Comparison of ENCODE assay signal across 16 cellular contexts in genomic region chr7:148620749-148621372, GRCh38. TPM values are rescaled to one million over a fixed set of nuclear protein-coding genes. Genes with fewer than 3 reads are reported as not detected.
A peak's percentile ranks its signal among the peaks of the same experiment; 100 is the strongest.
DNase-seq lines count a peak whose midpoint lies in the region; ATAC-seq, FAIRE-seq and TF ChIP-seq lines count a peak whose summit lies in the region.
"Had no signal": no experiment of that assay in that cellular context is flagged by ENCODE, and none has a peak within 500 bp of the region (broad histone marks: within the 10 kb centered on the region; RNA-seq: fewer than 3 reads in every experiment).

No MANE protein-coding gene starts in this region.

- no TSS peak for BruUV-seq in K562 (replicated peaks; lab: Mats Ljungman, UMichigan)

- CTCF ChIA-PET in K562 (lab: Yijun Ruan, JAX; ENCODE audit: low intra/inter-chr PET ratio) (interaction anchor here (0.6 kb wide), 1 partner anchor 1228 kb away, joined by 3 read pairs; no protein-coding TSS in a partner anchor), T-cell (lab: Charles Lee) (interaction anchor here in 1 of 2 donors (0.6 kb wide), 1 partner anchor 313 kb away, joined by 3 read pairs; no protein-coding TSS in a partner anchor)

- no peaks in the 10 kb centered on the region for H3K9me3 ChIP-seq in K562 (replicated peaks; ENCODE audit: control insufficient read depth, insufficient read depth, low read depth, low read length)
- H3K9me3 ChIP-seq in gastrocnemius medialis = no peaks in the 10 kb centered on the region
- H3K9me3 ChIP-seq: colonic mucosa, esophagus squamous epithelium had no signal

- H3K27me3 ChIP-seq in K562 (ENCODE audit: control insufficient read depth in 2 of 2, insufficient read depth in 2 of 2, low read length in 2 of 2) (peaks cover 51 to 69% of the 10 kb centered on the region in 2 experiments), gastrocnemius medialis (no peaks in the 10 kb centered on the region)
- H3K27me3 ChIP-seq: colonic mucosa had no signal

- FAIRE-seq in K562 (lab: Jason Lieb, UNC) = no peak

- H3K4me1 ChIP-seq in K562 (replicated peaks in 1 of 2; ENCODE audit: control insufficient read depth in 2 of 2, insufficient read depth in 2 of 2, low read length in 2 of 2) (no peaks in the 10 kb centered on the region; a peak in 1 of 5 replicates), gastrocnemius medialis (peaks cover 22 to 25% of the 10 kb centered on the region in 2 donors)
- H3K4me1 ChIP-seq: colonic mucosa, esophagus squamous epithelium had no signal

- no peak overlapping the region for H3K4me3 Mint-ChIP-seq in T-cell
- H3K4me3 Mint-ChIP-seq: activated T-cell treated with anti-CD3 and anti-CD28 coated beads, Interleukin-2, amount 50 U/mL, for 72 hours had no signal

- H3K9ac ChIP-seq in K562 (ENCODE audit: insufficient read depth in 1 of 2, low read depth in 2 of 2, low read length in 2 of 2) = peak overlapping the region in 1 of 2 experiments; percentile 11; a peak in 1 of 4 replicates

- TF ChIP-seq RAD21 in K562 (CRISPR knock-in tag; conservative IDR thresholded peaks at IDR 0.05 in 1 of 2, IDR thresholded peaks at IDR 0.05 in 1 of 2) = no peak

- H3K4me2 ChIP-seq in K562 (ENCODE audit: insufficient read depth, low read length) = no peak overlapping the region

- TF ChIP-seq EP300 in K562 (IDR thresholded peaks at IDR 0.05; ENCODE audit: low read length) = no peak

- TF ChIP-seq POLR2A in K562 (conservative IDR thresholded peaks at IDR 0.05) (no peak), gastrocnemius medialis (IDR thresholded peaks at IDR 0.05) (no peak)

- H3K27ac ChIP-seq in K562 (ENCODE audit: extremely low read depth, low read depth, low read length) (no peak overlapping the region), gastrocnemius medialis (no peak overlapping the region)
- H3K27ac ChIP-seq: colonic mucosa, esophagus squamous epithelium had no signal

- no peaks in the 10 kb centered on the region for H3K79me2 ChIP-seq in K562 (ENCODE audit: control insufficient read depth, insufficient read depth, low read length)

- no peaks in the 10 kb centered on the region for H3K9me1 ChIP-seq in K562 (ENCODE audit: control insufficient read depth, insufficient read depth, low read length)

- POLR2A ChIA-PET in K562 (lab: Yijun Ruan, JAX) (interaction anchor here (0.6 to 1.9 kb wide), 2 partner anchors 12 to 66 kb away, joined by 3 to 5 read pairs; no protein-coding TSS in a partner anchor), T-cell (lab: Charles Lee) (interaction anchor here in 1 of 2 donors (0.7 kb wide), 1 partner anchor 1509 kb away, joined by 6 read pairs; no protein-coding TSS in a partner anchor)

- H3K36me3 ChIP-seq in K562 (ENCODE audit: control insufficient read depth, insufficient read depth, low read length) = no peaks in the 10 kb centered on the region
- no peaks in the 10 kb centered on the region for H3K36me3 ChIP-seq in gastrocnemius medialis
- H3K36me3 ChIP-seq: colonic mucosa, esophagus squamous epithelium had no signal

- TF ChIP-seq CTCF in K562 (IDR thresholded peaks at IDR 0.05 in 2 of 3, conservative IDR thresholded peaks at IDR 0.05 in 1 of 3; ENCODE audit: insufficient read depth in 2 of 3, low read depth in 1 of 3, low read length in 3 of 3) (no peak), gastrocnemius medialis (IDR thresholded peaks at IDR 0.05 in 4 of 5, conservative IDR thresholded peaks at IDR 0.05 in 1 of 5) (no peak)

- H3K27me3 Mint-ChIP-seq in T-cell = peaks cover 19 to 37% of the 10 kb centered on the region in 2 donors

- WGBS in K562 (ENCODE audit: insufficient coverage, low coverage, missing lambda C conversion rate) = under 1% methylated on average over 6 of the region's 6 CpGs

- no peaks in the 10 kb centered on the region for H4K20me1 ChIP-seq in K562 (replicated peaks; ENCODE audit: control insufficient read depth, insufficient read depth, low read length)

- peaks cover 21 to 24% (median 24%) of the 10 kb centered on the region in 3 donors for H3K4me1 Mint-ChIP-seq in T-cell

- H3K4me3 ChIP-seq in K562 = no peak overlapping the region
- H3K4me3 ChIP-seq in gastrocnemius medialis = no peak overlapping the region
- H3K4me3 ChIP-seq: colonic mucosa, esophagus squamous epithelium had no signal

- in situ Hi-C loops in K562 (cut with MboI) = no loop called here
- in situ Hi-C loops in gastrocnemius medialis (cut with MboI; ENCODE audit: low sequenced_read_pairs in 4 of 4) = no loop called here

- ATAC-seq in K562 (peak; percentile 80), T-cell (replicated peaks in 1 of 4) (no peak), gastrocnemius medialis (no peak)

- DNase-seq in NCI-H1694 treated with DMSO at 0.1 percent for 48 hours (lab: John Stamatoyannopoulos, UW) = peak; percentile 40
- DNase-seq in NCI-H1694 (lab: John Stamatoyannopoulos, UW) = no peak
- DNase-seq in LoVo (ENCODE audit: low spot score) = peak; percentile 18
- DNase-seq in K562 (ENCODE audit: extremely low read depth in 1 of 4, low spot score in 3 of 4) = peak in 1 of 4 experiments; percentile 27
- peak; percentile 1 to 10 for DNase-seq in lung microvascular endothelial cell (ENCODE audit: low read depth in 2 of 2)
- no peak for DNase-seq in T-cell
- no peak for DNase-seq in gastrocnemius medialis
- DNase-seq in NCI-H1105 treated with DMSO at 0.1 percent for 48 hours (lab: John Stamatoyannopoulos, UW) = no peak
- DNase-seq: activated CD4-positive, alpha-beta T cell treated with anti-CD3 and anti-CD28 coated beads for 4 hours; activated T-cell treated with anti-CD3 and anti-CD28 coated beads, Interleukin-2, amount 50 U/mL, for 72 hours; amygdala; colonic mucosa; esophagus squamous epithelium; mesenchymal stem cell; occipital lobe had no signal

- intact Hi-C loops in K562 (cut with micrococcal nuclease) = no loop called here
- intact Hi-C loops in gastrocnemius medialis (cut with DNase I; ENCODE audit: low total_unique reads) = no loop called here

- H3K27ac Mint-ChIP-seq in T-cell = no peak overlapping the region
- H3K27ac Mint-ChIP-seq: activated T-cell treated with anti-CD3 and anti-CD28 coated beads, Interleukin-2, amount 50 U/mL, for 72 hours had no signal

- no peak overlapping the region for H2AFZ ChIP-seq in K562 (ENCODE audit: low read depth, low read length)

- peaks cover 7% of the 10 kb centered on the region for H3K36me3 Mint-ChIP-seq in T-cell

- H3K9me3 Mint-ChIP-seq in T-cell = peaks cover 0 to 4% (median 0%) of the 10 kb centered on the region in 3 donors

TF ChIP-seq in K562, 482 proteins besides CTCF, POLR2A, EP300 and RAD21 (continues in another document):
- TF ChIP-seq HMBOX1 (IDR thresholded peaks at IDR 0.05) = 0 out of 2 replicates have a peak, but pooled peaks have one; percentile 20
- TF ChIP-seq NFRKB (IDR thresholded peaks at IDR 0.05; ENCODE audit: low read depth) = no peak
- peak; percentile 74; the same call in 1 of the 2 replicates for TF ChIP-seq ESRRA (IDR thresholded peaks at IDR 0.05; ENCODE audit: borderline replicate concordance, low read depth)
- TF ChIP-seq TCF3 (CRISPR knock-in tag; IDR thresholded peaks at IDR 0.05) = no peak
- no peak for TF ChIP-seq SPI1 (IDR thresholded peaks at IDR 0.05; ENCODE audit: borderline replicate concordance, low read depth, low read length)
- TF ChIP-seq NR1H2 (CRISPR knock-in tag; IDR thresholded peaks at IDR 0.05) = no peak
- no peak for TF ChIP-seq NR2F6 (CRISPR knock-in tag; IDR thresholded peaks at IDR 0.05)
- TF ChIP-seq NR2C2 (CRISPR knock-in tag; IDR thresholded peaks at IDR 0.05) = no peak
- TF ChIP-seq NR2C2 (tag; IDR thresholded peaks at IDR 0.05) = peak; percentile 79

RNA-seq across cellular contexts. Expression of gene C7orf33, which starts 30.3 kb away (rescaled TPM):
- total RNA-seq in K562 (2011; cell fraction: chromatin; rRNA removed; ENCODE audit: low replicate concordance) = 0.21 TPM in 1 of 2 replicates, not detected in the other
- not detected in 2 replicates for total RNA-seq in K562 (2011; cell fraction: nucleolus; rRNA removed)
- total RNA-seq in K562 (2011; cell fraction: nucleoplasm; rRNA removed) = not detected in 2 replicates
- not detected in 2 replicates for total RNA-seq in K562 (2014; rRNA removed)
- not detected in 2 replicates for total RNA-seq in K562 (2014; rRNA removed; fragmentation: Illumina TruSeq; extraction: Trizol)
- total RNA-seq in K562 (2015; rRNA removed; fragmentation: Illumina TruSeq; extraction: Trizol) = not detected in 2 replicates
- total RNA-seq in K562 (2021) = not detected in 2 replicates
- polyA plus RNA-seq in K562 (2011; rRNA removed) = not detected in 2 replicates
- not detected in 2 replicates for polyA plus RNA-seq in K562 (2011; cell fraction: cytosol; rRNA removed)
- polyA plus RNA-seq in K562 (2011; cell fraction: nucleus; rRNA removed) = not detected in 2 replicates
- 0.07 TPM in 1 of 2 replicates, not detected in the other for polyA plus RNA-seq in K562 (2012)
- not detected in 2 replicates for polyA plus RNA-seq in K562 (2014; fragmentation: Illumina TruSeq; extraction: Trizol)
- under 1 TPM in 1 of 2 experiments, not detected in 1; 0.04 TPM for polyA plus RNA-seq in K562 (2014; fragmentation: Nextera tagmentation; extraction: Ambion mirVana)
- polyA plus RNA-seq in K562 (2014; rRNA removed) = 0.30 TPM in 1 of 2 replicates, not detected in the other
- not detected in 2 replicates for polyA minus RNA-seq in K562 (2011; rRNA and poly(A)+ RNA removed)
- polyA minus RNA-seq in K562 (2011; cell fraction: cytosol; rRNA and poly(A)+ RNA removed) = not detected in 2 replicates
- not detected in 2 replicates for polyA minus RNA-seq in K562 (2011; cell fraction: nucleus; rRNA and poly(A)+ RNA removed)
- total RNA-seq in lung microvascular endothelial cell = not detected in 2 replicates
- total RNA-seq in T-cell = not detected
- total RNA-seq in gastrocnemius medialis = not detected
- total RNA-seq: A673; activated T-cell treated with anti-CD3 and anti-CD28 coated beads, Interleukin-2, amount 50 U/mL, for 72 hours; colonic mucosa; esophagus squamous epithelium; occipital lobe had no signal

Comparison
In these comparisons a context has a peak if more than half of its experiments do, and no peak if none do; other contexts are left out.
1. DNase-seq: peak in NCI-H1694 treated with DMSO at 0.1 percent for 48 hours (single experiment), LoVo (single experiment) and lung microvascular endothelial cell (2 of 2); none in NCI-H1694 (single experiment), T-cell (0 of 34), gastrocnemius medialis (0 of 2) and NCI-H1105 treated with DMSO at 0.1 percent for 48 hours (single experiment).